ENCODE assay signal across 25 cellular contexts in genomic region chrX:132406106-132406505, GRCh38.
"Had no signal": no experiment of that assay in that cellular context is flagged by ENCODE, and none has a peak within 500 bp of the region (broad histone marks: within the 10 kb centered on the region; RNA-seq: fewer than 3 reads in every experiment).

No MANE protein-coding gene starts in this region.

- H3K4me1 ChIP-seq: esophagus muscularis mucosa, gastroesophageal sphincter, left lung, prostate gland, right atrium auricular region, suprapubic skin, transverse colon, upper lobe of right lung, uterus had no signal

- DNase-seq: dermis blood vessel endothelial cell; effector memory CD4-positive, alpha-beta T cell; foreskin keratinocyte; heart left ventricle; kidney; left lung; mesenchymal stem cell; naive thymus-derived CD4-positive, alpha-beta T cell; nucleus accumbens; stimulated activated CD4-positive, alpha-beta T cell treated with anti-CD3 and anti-CD28 coated beads, Interleukin-12 subunit alpha, Interleukin-12 subunit beta, amount 100 ng/mL, for 4 hours; stimulated activated CD4-positive, alpha-beta T cell treated with anti-CD3 and anti-CD28 coated beads, Interleukin-1b, Interleukin-23, amount 100 ng/mL, for 48 hours; stimulated activated CD4-positive, alpha-beta T cell treated with anti-CD3 and anti-CD28 coated beads, Interleukin-4, amount 100 ng/mL, for 1 hour; stimulated activated CD8-positive, alpha-beta memory T cell treated with anti-CD3 and anti-CD28 coated beads, Interleukin-4, amount 100 ng/mL, for 48 hours; stimulated activated naive CD4-positive, alpha-beta T cell; stimulated activated naive CD8-positive, alpha-beta T cell treated with anti-CD3 and anti-CD28 coated beads, Interleukin-15, amount 100 ng/mL, for 72 hours; transverse colon; upper lobe of right lung; uterus had no signal

- H3K27ac ChIP-seq: esophagus muscularis mucosa, foreskin keratinocyte, gastroesophageal sphincter, heart left ventricle, hepatocyte, left lung, prostate gland, right atrium auricular region, suprapubic skin, transverse colon, upper lobe of right lung, uterus had no signal

- H3K9me3 ChIP-seq: esophagus muscularis mucosa, gastroesophageal sphincter, heart left ventricle, left lung, prostate gland, right atrium auricular region, suprapubic skin, transverse colon, upper lobe of right lung, uterus had no signal

- H3K36me3 ChIP-seq: esophagus muscularis mucosa, gastroesophageal sphincter, heart left ventricle, left lung, prostate gland, right atrium auricular region, suprapubic skin, transverse colon, upper lobe of right lung, uterus had no signal

- H3K4me3 ChIP-seq: esophagus muscularis mucosa, gastroesophageal sphincter, heart left ventricle, hepatocyte, left lung, prostate gland, right atrium auricular region, smooth muscle cell, suprapubic skin, transverse colon, upper lobe of right lung, uterus had no signal

- H3K27me3 ChIP-seq: esophagus muscularis mucosa, foreskin keratinocyte, gastroesophageal sphincter, hepatocyte, right atrium auricular region, suprapubic skin, transverse colon, upper lobe of right lung, uterus had no signal
